In the genomic region with DNA sequence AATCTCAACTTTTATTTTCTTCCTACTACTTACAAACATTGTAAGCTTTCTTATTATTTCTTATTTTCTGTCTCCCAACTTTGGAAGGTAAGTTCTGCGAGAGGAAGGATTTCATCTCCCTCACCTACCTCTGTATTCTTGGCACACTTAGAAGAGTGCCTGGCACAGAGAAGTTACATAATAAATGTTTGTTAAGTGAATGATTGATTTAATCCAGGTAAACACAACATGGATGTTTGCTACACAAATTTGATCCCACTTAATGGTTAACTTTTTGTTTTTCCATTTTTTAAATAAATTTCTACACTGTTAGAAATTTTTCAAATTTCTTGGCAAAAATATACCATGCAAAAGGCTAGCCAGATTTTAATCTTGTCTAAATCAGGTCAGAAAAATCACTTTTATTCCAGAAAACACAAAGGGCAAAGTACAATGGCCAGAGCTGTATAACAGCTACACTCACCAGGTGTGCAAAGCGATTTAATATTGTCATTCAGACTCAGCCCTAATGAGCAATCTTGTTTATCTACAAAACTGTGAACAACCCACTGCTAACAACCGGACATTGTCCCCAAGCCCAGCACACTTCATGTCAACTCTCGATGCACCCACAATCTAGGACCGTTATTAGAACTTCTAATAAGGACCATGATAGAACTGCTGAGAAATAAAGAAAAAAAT, we compare ENCODE assay signal across 21 cellular contexts.
"Had no signal": no experiment of that assay in that cellular context is flagged by ENCODE, and none has a peak within 500 bp of the region (broad histone marks: within the 10 kb centered on the region; RNA-seq: fewer than 3 reads in every experiment).

No MANE protein-coding gene starts in this region.

- H3K9me3 ChIP-seq: adrenal gland, esophagus muscularis mucosa, heart right ventricle, right atrium auricular region, spleen, suprapubic skin, tibial artery had no signal

- H3K4me3 ChIP-seq: adrenal gland, esophagus muscularis mucosa, heart right ventricle, right atrium auricular region, spleen, suprapubic skin, tibial artery had no signal

- DNase-seq: activated CD4-positive, alpha-beta T cell treated with anti-CD3 and anti-CD28 coated beads for 4 hours; activated CD4-positive, alpha-beta T cell treated with anti-CD3 and anti-CD28 coated beads, Interleukin-2, amount 50 U/mL, for 4 hours; activated effector memory CD4-positive, alpha-beta T cell treated with anti-CD3 and anti-CD28 coated beads, Interleukin-2, amount 50 U/mL, for 16 hours; activated naive CD4-positive, alpha-beta T cell treated with anti-CD3 and anti-CD28 coated beads for 36 hours; activated naive CD8-positive, alpha-beta T cell treated with anti-CD3 and anti-CD28 coated beads for 36 hours; adrenal gland; aorta; endodermal cell; foreskin keratinocyte; heart right ventricle; kidney glomerular epithelial cell; left ventricle myocardium superior; mammary epithelial cell; naive B cell; spleen; stimulated activated naive CD4-positive, alpha-beta T cell; tibial artery had no signal

- ATAC-seq: foreskin keratinocyte, heart right ventricle, left ventricle myocardium superior had no signal

- H3K27ac ChIP-seq: adrenal gland, esophagus muscularis mucosa, foreskin keratinocyte, heart right ventricle, parathyroid adenoma, right atrium auricular region, spleen, suprapubic skin, tibial artery had no signal

- H3K27me3 ChIP-seq: adrenal gland, esophagus muscularis mucosa, heart right ventricle, right atrium auricular region, suprapubic skin, tibial artery had no signal

- H3K9ac ChIP-seq: parathyroid adenoma had no signal

- H3K36me3 ChIP-seq: adrenal gland, esophagus muscularis mucosa, heart right ventricle, right atrium auricular region, spleen, suprapubic skin, tibial artery had no signal

- H3K4me1 ChIP-seq: foreskin keratinocyte, parathyroid adenoma, right atrium auricular region, spleen had no signal
